Comparison of ENCODE assay signal across 8 cellular contexts in genomic region chr22:50691521-50691920, GRCh38. TPM values are rescaled to one million over a fixed set of nuclear protein-coding genes. Genes with fewer than 3 reads are reported as not detected.
DNase-seq lines count a peak whose midpoint lies in the region; ATAC-seq, FAIRE-seq and TF ChIP-seq lines count a peak whose summit lies in the region.
"Had no signal": no experiment of that assay in that cellular context is flagged by ENCODE, and none has a peak within 500 bp of the region (broad histone marks: within the 10 kb centered on the region; RNA-seq: fewer than 3 reads in every experiment).

No MANE protein-coding gene starts in this region.

- H3K36me3 Mint-ChIP-seq in type B pancreatic cell, result peaks cover 19% of the 10 kb centered on the region

- TF ChIP-seq CTCF in fibroblast of pulmonary artery (IDR thresholded peaks at IDR 0.05; ENCODE audit: low read length, missing control alignments) (peak; percentile 67), type B pancreatic cell (conservative IDR thresholded peaks at IDR 0.05) (peak; percentile 83)

- peak; percentile 85 for FAIRE-seq in TTC549 (lab: Jason Lieb, UNC)
- FAIRE-seq: pancreas had no signal

- H3K4me3 ChIP-seq in fibroblast of pulmonary artery (replicated peaks; ENCODE audit: low read depth, low read length), result no peak overlapping the region
- H3K4me3 ChIP-seq: pancreas had no signal

- H3K4me3 Mint-ChIP-seq in type B pancreatic cell, result no peak overlapping the region

- H3K27ac Mint-ChIP-seq in type B pancreatic cell, result no peak overlapping the region

- no peak for ATAC-seq in GM19397 (IDR thresholded peaks at IDR 0.05; ENCODE audit: unreplicated experiment)
- ATAC-seq in GM21526 (IDR thresholded peaks at IDR 0.05; ENCODE audit: low FRiP score, unreplicated experiment), result no peak

- no peaks in the 10 kb centered on the region for H3K4me1 Mint-ChIP-seq in type B pancreatic cell (ENCODE audit: unreplicated experiment)

- peak; percentile 12 for DNase-seq in DMS153 treated with DMSO at 0.1 percent for 48 hours (lab: John Stamatoyannopoulos, UW; ENCODE audit: unreplicated experiment)
- peak; percentile 34 for DNase-seq in HT1080 (ENCODE audit: low read depth)
- DNase-seq in fibroblast of pulmonary artery (ENCODE audit: low read depth), result peak; percentile 71
- DNase-seq in type B pancreatic cell (ENCODE audit: extremely low spot score, unreplicated experiment), result no peak

- H3K27me3 Mint-ChIP-seq in type B pancreatic cell, result no peaks in the 10 kb centered on the region

- H3K9me3 Mint-ChIP-seq in type B pancreatic cell, result no peaks in the 10 kb centered on the region

RNA-seq across cellular contexts. Expression of gene SHANK3, which starts 18.9 kb away (rescaled TPM):
- 0.58 and 0.63 TPM in 2 replicates for total RNA-seq in HT1080 (2014; rRNA removed; shearing (Covaris generic))
- polyA plus RNA-seq in HT1080 (2015; cell fraction: cytosol; rRNA removed), result 0.51 TPM in 2 replicates
- 0.39 and 0.85 TPM in 2 replicates for polyA plus RNA-seq in HT1080 (2015; cell fraction: nucleus; rRNA removed)
- 6.8 and 13.1 TPM in 2 replicates for total RNA-seq in type B pancreatic cell (ENCODE audit: low replicate concordance)

RNA-seq across cellular contexts. Expression of gene ACR, which starts 46.5 kb away (rescaled TPM):
- total RNA-seq in HT1080 (2014; rRNA removed; shearing (Covaris generic)), result not detected in 2 replicates
- polyA plus RNA-seq in HT1080 (2015; cell fraction: cytosol; rRNA removed), result not detected in 2 replicates
- polyA plus RNA-seq in HT1080 (2015; cell fraction: nucleus; rRNA removed), result not detected in 2 replicates
- 0.19 and 0.22 TPM in 2 replicates for total RNA-seq in type B pancreatic cell (ENCODE audit: low replicate concordance)
